Comparison of ENCODE assay signal across 1 cellular context in the genomic region with DNA sequence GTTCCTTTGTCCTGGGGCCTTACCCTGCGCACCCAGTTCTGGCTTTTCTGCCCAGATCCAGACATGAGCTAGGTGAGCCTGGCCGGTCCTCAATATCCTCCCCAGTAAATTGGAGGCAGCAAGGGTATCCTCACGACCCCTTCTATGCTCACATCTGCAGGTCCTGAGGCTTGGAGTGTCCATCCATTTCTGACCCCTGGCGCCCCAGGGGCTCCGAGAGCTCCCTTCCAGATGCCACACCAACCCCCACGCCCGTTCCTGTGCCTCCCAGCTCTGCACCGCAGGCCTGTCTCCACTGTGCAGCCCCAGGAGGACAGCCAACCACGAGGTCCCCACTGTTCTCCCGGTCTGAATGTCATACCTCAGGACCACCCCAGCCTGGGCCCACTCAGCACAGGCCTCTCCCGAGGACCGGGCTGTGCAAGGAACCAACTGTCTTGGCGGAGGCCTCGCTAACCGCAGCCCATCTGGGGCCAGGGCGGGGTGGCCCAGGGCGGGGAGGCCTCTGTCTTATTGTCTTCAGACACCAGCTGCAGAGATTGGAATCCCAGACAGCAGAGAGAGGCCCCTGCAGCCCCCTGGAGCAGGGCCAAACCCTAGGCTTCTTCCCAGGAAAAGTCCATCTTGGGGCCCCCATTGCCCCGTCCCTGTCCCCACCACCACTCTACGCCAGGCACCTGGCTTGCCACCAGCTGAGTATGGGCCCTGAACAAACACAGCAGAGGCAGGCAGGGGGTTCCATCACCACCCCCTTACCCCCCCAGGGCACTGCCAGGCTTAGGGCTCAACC.
TF ChIP-seq lines count a peak whose summit lies in the region.

No MANE protein-coding gene starts in this region.

TF ChIP-seq in K562, 482 proteins besides CTCF, POLR2A, EP300 and RAD21 (continued from another document and continues in another):
- TF ChIP-seq PHF21A (IDR thresholded peaks at IDR 0.05; ENCODE audit: borderline replicate concordance, low read depth) = 0 out of 2 replicates have a peak, but pooled peaks have one; percentile 58
- TF ChIP-seq TEAD4 (IDR thresholded peaks at IDR 0.05; ENCODE audit: low read length) = peak; percentile 44
- no peak for TF ChIP-seq TEAD4 (CRISPR knock-in tag; IDR thresholded peaks at IDR 0.05; ENCODE audit: borderline replicate concordance)
- TF ChIP-seq KDM4B (IDR thresholded peaks at IDR 0.05; ENCODE audit: borderline replicate concordance in 2 of 2, low read depth in 1 of 2) = no peak
- TF ChIP-seq NBN (IDR thresholded peaks at IDR 0.05; ENCODE audit: low read depth) = no peak
- TF ChIP-seq ZNF41 (CRISPR knock-in tag; conservative IDR thresholded peaks at IDR 0.05) = no peak
- TF ChIP-seq E2F3 (CRISPR knock-in tag; IDR thresholded peaks at IDR 0.05) = no peak
- 0 out of 2 replicates have a peak, but pooled peaks have one; percentile 16 for TF ChIP-seq ZBTB17 (CRISPR knock-in tag; IDR thresholded peaks at IDR 0.05)
- no peak for TF ChIP-seq MIER1 (IDR thresholded peaks at IDR 0.05; ENCODE audit: low read depth)
- no peak for TF ChIP-seq NFYB (IDR thresholded peaks at IDR 0.05; ENCODE audit: extremely low read depth, insufficient read length)
- no peak for TF ChIP-seq ZNF324 (CRISPR knock-in tag; IDR thresholded peaks at IDR 0.05)
- TF ChIP-seq ZNF444 (CRISPR knock-in tag; IDR thresholded peaks at IDR 0.05) = no peak
- TF ChIP-seq ZNF668 (CRISPR knock-in tag; IDR thresholded peaks at IDR 0.05) = 0 out of 2 replicates have a peak, but pooled peaks have one; percentile 28
- TF ChIP-seq RBBP5 (IDR thresholded peaks at IDR 0.05; ENCODE audit: borderline replicate concordance, insufficient read depth, low read length, poor library complexity, severe bottlenecking) = peak; percentile 48
- peak; percentile 71; the same call in 1 of the 2 replicates for TF ChIP-seq NCOR1 (IDR thresholded peaks at IDR 0.05)
- TF ChIP-seq MAZ (CRISPR knock-in tag; conservative IDR thresholded peaks at IDR 0.05 in 1 of 2, IDR thresholded peaks at IDR 0.05 in 1 of 2) = peak in 1 of 2 experiments; percentile 7; a peak in 1 of 4 replicates
- TF ChIP-seq, protein P1, sequence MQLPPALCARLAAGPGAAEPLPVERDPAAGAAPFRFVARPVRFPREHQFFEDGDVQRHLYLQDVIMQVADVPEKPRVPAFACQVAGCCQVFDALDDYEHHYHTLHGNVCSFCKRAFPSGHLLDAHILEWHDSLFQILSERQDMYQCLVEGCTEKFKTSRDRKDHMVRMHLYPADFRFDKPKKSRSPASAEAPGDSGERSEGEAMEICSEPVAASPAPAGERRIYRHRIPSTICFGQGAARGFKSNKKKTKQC (CRISPR knock-in tag; IDR thresholded peaks at IDR 0.05) = no peak
- TF ChIP-seq TAF7 (tag; IDR thresholded peaks at IDR 0.05) = 0 out of 2 replicates have a peak, but pooled peaks have one; percentile 28
- TF ChIP-seq DMBX1 (CRISPR knock-in tag; IDR thresholded peaks at IDR 0.05; ENCODE audit: borderline replicate concordance) = no peak
- TF ChIP-seq HDAC1 (IDR thresholded peaks at IDR 0.05) = 0 out of 4 replicates have a peak, but pooled peaks of 1 of the 2 experiments have one; percentile 16
- TF ChIP-seq, protein P2, sequence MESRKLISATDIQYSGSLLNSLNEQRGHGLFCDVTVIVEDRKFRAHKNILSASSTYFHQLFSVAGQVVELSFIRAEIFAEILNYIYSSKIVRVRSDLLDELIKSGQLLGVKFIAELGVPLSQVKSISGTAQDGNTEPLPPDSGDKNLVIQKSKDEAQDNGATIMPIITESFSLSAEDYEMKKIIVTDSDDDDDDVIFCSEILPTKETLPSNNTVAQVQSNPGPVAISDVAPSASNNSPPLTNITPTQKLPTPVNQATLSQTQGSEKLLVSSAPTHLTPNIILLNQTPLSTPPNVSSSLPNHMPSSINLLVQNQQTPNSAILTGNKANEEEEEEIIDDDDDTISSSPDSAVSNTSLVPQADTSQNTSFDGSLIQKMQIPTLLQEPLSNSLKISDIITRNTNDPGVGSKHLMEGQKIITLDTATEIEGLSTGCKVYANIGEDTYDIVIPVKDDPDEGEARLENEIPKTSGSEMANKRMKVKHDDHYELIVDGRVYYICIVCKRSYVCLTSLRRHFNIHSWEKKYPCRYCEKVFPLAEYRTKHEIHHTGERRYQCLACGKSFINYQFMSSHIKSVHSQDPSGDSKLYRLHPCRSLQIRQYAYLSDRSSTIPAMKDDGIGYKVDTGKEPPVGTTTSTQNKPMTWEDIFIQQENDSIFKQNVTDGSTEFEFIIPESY (CRISPR knock-in tag; IDR thresholded peaks at IDR 0.05) = no peak
- TF ChIP-seq, protein P3, sequence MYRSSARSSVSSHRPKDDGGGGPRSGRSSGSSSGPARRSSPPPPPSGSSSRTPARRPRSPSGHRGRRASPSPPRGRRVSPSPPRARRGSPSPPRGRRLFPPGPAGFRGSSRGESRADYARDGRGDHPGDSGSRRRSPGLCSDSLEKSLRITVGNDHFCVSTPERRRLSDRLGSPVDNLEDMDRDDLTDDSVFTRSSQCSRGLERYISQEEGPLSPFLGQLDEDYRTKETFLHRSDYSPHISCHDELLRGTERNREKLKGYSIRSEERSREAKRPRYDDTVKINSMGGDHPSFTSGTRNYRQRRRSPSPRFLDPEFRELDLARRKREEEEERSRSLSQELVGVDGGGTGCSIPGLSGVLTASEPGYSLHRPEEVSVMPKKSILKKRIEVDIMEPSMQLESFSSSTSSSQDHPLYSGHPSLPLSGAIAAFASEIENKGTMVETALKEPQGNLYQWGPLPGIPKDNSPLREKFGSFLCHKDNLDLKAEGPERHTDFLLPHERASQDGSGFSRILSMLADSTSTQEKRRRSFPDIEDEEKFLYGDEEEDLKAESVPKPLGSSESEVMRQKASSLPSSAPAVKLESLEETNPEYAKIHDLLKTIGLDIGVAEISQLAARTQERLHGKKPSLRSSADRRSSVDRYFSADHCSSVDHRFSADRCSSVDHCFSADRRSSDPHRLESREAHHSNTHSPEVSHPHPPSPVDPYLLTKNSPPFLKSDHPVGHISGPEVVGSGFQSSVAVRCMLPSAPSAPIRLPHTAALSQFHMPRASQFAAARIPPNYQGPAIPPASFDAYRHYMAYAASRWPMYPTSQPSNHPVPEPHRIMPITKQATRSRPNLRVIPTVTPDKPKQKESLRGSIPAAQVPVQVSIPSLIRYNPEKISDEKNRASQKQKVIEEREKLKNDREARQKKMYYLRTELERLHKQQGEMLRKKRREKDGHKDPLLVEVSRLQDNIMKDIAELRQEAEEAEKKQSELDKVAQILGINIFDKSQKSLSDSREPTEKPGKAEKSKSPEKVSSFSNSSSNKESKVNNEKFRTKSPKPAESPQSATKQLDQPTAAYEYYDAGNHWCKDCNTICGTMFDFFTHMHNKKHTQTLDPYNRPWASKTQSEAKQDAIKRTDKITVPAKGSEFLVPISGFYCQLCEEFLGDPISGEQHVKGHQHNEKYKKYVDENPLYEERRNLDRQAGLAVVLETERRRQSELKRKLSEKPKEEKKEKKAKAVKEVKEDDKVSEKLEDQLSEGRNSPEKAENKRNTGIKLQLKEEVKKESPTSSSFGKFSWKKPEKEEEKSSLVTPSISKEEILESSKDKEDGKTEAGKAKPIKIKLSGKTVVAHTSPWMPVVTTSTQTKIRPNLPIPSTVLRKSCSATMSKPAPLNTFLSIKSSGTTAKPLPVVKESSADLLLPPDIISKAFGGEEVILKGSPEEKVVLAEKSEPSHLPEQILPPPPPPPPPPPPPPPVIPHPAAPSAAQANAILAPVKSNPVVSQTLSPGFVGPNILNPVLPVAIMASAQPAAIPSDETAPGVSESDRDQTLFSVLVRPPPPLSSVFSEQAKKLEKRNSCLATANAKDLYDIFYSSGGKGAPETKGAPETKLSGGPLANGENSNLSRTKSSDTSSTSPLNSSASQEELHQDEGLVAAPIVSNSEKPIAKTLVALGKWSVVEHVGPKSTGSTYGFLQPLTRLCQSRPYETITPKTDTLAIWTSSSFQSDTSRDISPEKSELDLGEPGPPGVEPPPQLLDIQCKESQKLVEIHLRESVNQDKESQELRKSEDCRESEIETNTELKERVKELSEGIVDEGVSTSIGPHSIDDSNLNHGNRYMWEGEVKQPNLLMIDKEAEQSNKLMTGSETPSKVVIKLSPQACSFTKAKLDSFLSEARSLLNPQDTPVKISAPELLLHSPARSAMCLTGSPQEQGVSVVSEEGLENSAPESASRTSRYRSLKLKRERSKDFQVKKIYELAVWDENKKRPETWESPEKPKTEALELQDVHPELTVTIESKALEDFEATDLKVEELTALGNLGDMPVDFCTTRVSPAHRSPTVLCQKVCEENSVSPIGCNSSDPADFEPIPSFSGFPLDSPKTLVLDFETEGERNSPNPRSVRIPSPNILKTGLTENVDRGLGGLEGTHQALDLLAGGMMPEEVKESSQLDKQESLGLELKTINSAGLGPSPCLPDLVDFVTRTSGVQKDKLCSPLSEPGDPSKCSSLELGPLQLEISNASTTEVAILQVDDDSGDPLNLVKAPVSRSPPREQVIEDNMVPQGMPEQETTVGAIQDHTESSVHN (IDR thresholded peaks at IDR 0.05; ENCODE audit: borderline replicate concordance in 1 of 2, low read depth in 1 of 2) = 0 out of 4 replicates have a peak, but pooled peaks of 1 of the 2 experiments have one; percentile 6
- TF ChIP-seq, protein P4, sequence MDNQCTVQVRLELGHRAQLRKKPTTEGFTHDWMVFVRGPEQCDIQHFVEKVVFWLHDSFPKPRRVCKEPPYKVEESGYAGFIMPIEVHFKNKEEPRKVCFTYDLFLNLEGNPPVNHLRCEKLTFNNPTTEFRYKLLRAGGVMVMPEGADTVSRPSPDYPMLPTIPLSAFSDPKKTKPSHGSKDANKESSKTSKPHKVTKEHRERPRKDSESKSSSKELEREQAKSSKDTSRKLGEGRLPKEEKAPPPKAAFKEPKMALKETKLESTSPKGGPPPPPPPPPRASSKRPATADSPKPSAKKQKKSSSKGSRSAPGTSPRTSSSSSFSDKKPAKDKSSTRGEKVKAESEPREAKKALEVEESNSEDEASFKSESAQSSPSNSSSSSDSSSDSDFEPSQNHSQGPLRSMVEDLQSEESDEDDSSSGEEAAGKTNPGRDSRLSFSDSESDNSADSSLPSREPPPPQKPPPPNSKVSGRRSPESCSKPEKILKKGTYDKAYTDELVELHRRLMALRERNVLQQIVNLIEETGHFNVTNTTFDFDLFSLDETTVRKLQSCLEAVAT (IDR thresholded peaks at IDR 0.05) = peak in 1 of 2 experiments; percentile 78; a peak in 2 of 4 replicates
- TF ChIP-seq NFIC (IDR thresholded peaks at IDR 0.05) = peak; percentile 81
- TF ChIP-seq ZNF766 (CRISPR knock-in tag; conservative IDR thresholded peaks at IDR 0.05) = peak; percentile 19; the same call in 1 of the 2 replicates
- TF ChIP-seq ELF1 (tag; IDR thresholded peaks at IDR 0.05) = 0 out of 2 replicates have a peak, but pooled peaks have one; percentile 14
- TF ChIP-seq SMAD4 (CRISPR knock-in tag; conservative IDR thresholded peaks at IDR 0.05) = peak; percentile 74
- TF ChIP-seq, protein P5, sequence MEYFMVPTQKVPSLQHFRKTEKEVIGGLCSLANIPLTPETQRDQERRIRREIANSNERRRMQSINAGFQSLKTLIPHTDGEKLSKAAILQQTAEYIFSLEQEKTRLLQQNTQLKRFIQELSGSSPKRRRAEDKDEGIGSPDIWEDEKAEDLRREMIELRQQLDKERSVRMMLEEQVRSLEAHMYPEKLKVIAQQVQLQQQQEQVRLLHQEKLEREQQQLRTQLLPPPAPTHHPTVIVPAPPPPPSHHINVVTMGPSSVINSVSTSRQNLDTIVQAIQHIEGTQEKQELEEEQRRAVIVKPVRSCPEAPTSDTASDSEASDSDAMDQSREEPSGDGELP (CRISPR knock-in tag; IDR thresholded peaks at IDR 0.05; ENCODE audit: borderline replicate concordance) = peak; percentile 85; the same call in 1 of the 2 replicates
- no peak for TF ChIP-seq CSDE1 (IDR thresholded peaks at IDR 0.05)
- TF ChIP-seq ZNF24 (IDR thresholded peaks at IDR 0.05) = no peak
- TF ChIP-seq STAT5B (CRISPR knock-in tag; IDR thresholded peaks at IDR 0.05) = no peak
- no peak for TF ChIP-seq ATF7 (IDR thresholded peaks at IDR 0.05)
- no peak for TF ChIP-seq PTTG1 (tag; IDR thresholded peaks at IDR 0.05; ENCODE audit: low read depth)
- peak; percentile 11 for TF ChIP-seq CCNT2 (IDR thresholded peaks at IDR 0.05; ENCODE audit: borderline replicate concordance, extremely low read depth, insufficient read length, low read depth, low read length)
- TF ChIP-seq, protein P6, sequence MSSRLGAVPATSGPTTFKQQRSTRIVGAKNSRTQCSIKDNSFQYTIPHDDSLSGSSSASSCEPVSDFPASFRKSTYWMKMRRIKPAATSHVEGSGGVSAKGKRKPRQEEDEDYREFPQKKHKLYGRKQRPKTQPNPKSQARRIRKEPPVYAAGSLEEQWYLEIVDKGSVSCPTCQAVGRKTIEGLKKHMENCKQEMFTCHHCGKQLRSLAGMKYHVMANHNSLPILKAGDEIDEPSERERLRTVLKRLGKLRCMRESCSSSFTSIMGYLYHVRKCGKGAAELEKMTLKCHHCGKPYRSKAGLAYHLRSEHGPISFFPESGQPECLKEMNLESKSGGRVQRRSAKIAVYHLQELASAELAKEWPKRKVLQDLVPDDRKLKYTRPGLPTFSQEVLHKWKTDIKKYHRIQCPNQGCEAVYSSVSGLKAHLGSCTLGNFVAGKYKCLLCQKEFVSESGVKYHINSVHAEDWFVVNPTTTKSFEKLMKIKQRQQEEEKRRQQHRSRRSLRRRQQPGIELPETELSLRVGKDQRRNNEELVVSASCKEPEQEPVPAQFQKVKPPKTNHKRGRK (tag; IDR thresholded peaks at IDR 0.05) = no peak
- peak; percentile 72 for TF ChIP-seq CBFA2T3 (IDR thresholded peaks at IDR 0.05)
- no peak for TF ChIP-seq ZNF274 (IDR thresholded peaks at IDR 0.05; ENCODE audit: borderline replicate concordance, low read depth, low read length)
- TF ChIP-seq ZNF143 (CRISPR knock-in tag; IDR thresholded peaks at IDR 0.05) = no peak
- TF ChIP-seq, protein P7, sequence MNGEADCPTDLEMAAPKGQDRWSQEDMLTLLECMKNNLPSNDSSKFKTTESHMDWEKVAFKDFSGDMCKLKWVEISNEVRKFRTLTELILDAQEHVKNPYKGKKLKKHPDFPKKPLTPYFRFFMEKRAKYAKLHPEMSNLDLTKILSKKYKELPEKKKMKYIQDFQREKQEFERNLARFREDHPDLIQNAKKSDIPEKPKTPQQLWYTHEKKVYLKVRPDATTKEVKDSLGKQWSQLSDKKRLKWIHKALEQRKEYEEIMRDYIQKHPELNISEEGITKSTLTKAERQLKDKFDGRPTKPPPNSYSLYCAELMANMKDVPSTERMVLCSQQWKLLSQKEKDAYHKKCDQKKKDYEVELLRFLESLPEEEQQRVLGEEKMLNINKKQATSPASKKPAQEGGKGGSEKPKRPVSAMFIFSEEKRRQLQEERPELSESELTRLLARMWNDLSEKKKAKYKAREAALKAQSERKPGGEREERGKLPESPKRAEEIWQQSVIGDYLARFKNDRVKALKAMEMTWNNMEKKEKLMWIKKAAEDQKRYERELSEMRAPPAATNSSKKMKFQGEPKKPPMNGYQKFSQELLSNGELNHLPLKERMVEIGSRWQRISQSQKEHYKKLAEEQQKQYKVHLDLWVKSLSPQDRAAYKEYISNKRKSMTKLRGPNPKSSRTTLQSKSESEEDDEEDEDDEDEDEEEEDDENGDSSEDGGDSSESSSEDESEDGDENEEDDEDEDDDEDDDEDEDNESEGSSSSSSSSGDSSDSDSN (IDR thresholded peaks at IDR 0.05; ENCODE audit: borderline replicate concordance in 1 of 2, low read depth in 2 of 2, low read length in 2 of 2) = 0 out of 4 replicates have a peak, but pooled peaks of 1 of the 2 experiments have one; percentile 46
- TF ChIP-seq ZKSCAN1 (IDR thresholded peaks at IDR 0.05; ENCODE audit: low read depth, low read length) = no peak
- TF ChIP-seq ZNF217 (CRISPR knock-in tag; IDR thresholded peaks at IDR 0.05) = no peak
- TF ChIP-seq ZNF785 (CRISPR knock-in tag; IDR thresholded peaks at IDR 0.05) = no peak
- no peak for TF ChIP-seq ZNF76 (CRISPR knock-in tag; IDR thresholded peaks at IDR 0.05; ENCODE audit: borderline replicate concordance)
- no peak for TF ChIP-seq NR2F6 (CRISPR knock-in tag; IDR thresholded peaks at IDR 0.05)
- TF ChIP-seq TAL1 (IDR thresholded peaks at IDR 0.05) = peak; percentile 40; the same call in 1 of the 2 replicates
- TF ChIP-seq ZBTB7A (IDR thresholded peaks at IDR 0.05; ENCODE audit: borderline replicate concordance, control insufficient read depth, low read depth, low read length) = peak; percentile 45; the same call in 1 of the 2 replicates
